9 cellular contexts compared by ENCODE assay signal in genomic region chr12:112382866-112383265, GRCh38. TPM values are rescaled to one million over a fixed set of nuclear protein-coding genes. Genes with fewer than 3 reads are reported as not detected.
DNase-seq lines count a peak whose midpoint lies in the region; ATAC-seq and TF ChIP-seq lines count a peak whose summit lies in the region.
"Had no signal": no experiment of that assay in that cellular context is flagged by ENCODE, and none has a peak within 500 bp of the region (broad histone marks: within the 10 kb centered on the region; RNA-seq: fewer than 3 reads in every experiment).

No MANE protein-coding gene starts in this region.

- no peak for TF ChIP-seq RAD21 in neural cell (conservative IDR thresholded peaks at IDR 0.05)

- H4K20me1 ChIP-seq in Karpas-422 (ENCODE audit: insufficient read depth, low read depth, low read length) (no peaks in the 10 kb centered on the region), neural cell (ENCODE audit: insufficient read depth) (no peaks in the 10 kb centered on the region)

- H3K27me3 Mint-ChIP-seq in chondrocyte (ENCODE audit: low read depth) = no peaks in the 10 kb centered on the region

- H3K27ac ChIP-seq in Karpas-422 (ENCODE audit: low read length) (no peak overlapping the region), neural cell (ENCODE audit: low read length) (peak overlapping the region; percentile 90)

- H3K36me3 ChIP-seq in BE2C = no peaks in the 10 kb centered on the region
- H3K36me3 ChIP-seq in Karpas-422 (ENCODE audit: insufficient read depth, low read length) = no peaks in the 10 kb centered on the region
- H3K36me3 ChIP-seq in neural cell (ENCODE audit: insufficient read depth, low read length) = no peaks in the 10 kb centered on the region

- no peak for DNase-seq in BE2C
- no peak for DNase-seq in Karpas-422
- DNase-seq in chondrocyte (ENCODE audit: low spot score) = no peak
- DNase-seq in stimulated activated CD4-positive, alpha-beta T cell treated with anti-CD3 and anti-CD28 coated beads, Interleukin-2, amount 100 ng/mL, for 24 hours = no peak
- DNase-seq in NCI-H1930 (lab: John Stamatoyannopoulos, UW) = no peak

- no peaks in the 10 kb centered on the region for H3K36me3 Mint-ChIP-seq in chondrocyte (ENCODE audit: low read depth)

- H3K79me2 ChIP-seq in Karpas-422 (ENCODE audit: low read length) = peaks cover 37% of the 10 kb centered on the region
- peaks cover 37% of the 10 kb centered on the region for H3K79me2 ChIP-seq in neural cell (replicated peaks; ENCODE audit: insufficient read depth, low read length)

- H3K27me3 ChIP-seq in BE2C (no peaks in the 10 kb centered on the region), Karpas-422 (ENCODE audit: low read length) (no peaks in the 10 kb centered on the region), neural cell (ENCODE audit: insufficient read depth, low read depth, low read length) (no peaks in the 10 kb centered on the region)

- H3K4me2 ChIP-seq in Karpas-422 (ENCODE audit: low read depth, low read length, poor library complexity, severe bottlenecking) = peak overlapping the region; percentile 83
- peak overlapping the region; percentile 39 for H3K4me2 ChIP-seq in neural cell (ENCODE audit: low read length)

- H2AFZ ChIP-seq in Karpas-422 (ENCODE audit: low read length) = peak overlapping the region; percentile 74
- H2AFZ ChIP-seq in neural cell (ENCODE audit: low read depth, low read length) = peak overlapping the region; percentile 100

- TF ChIP-seq CTCF in BE2C (IDR thresholded peaks at IDR 0.05; ENCODE audit: low read depth, low read length) (no peak), chondrocyte (IDR thresholded peaks at IDR 0.05) (no peak), neural cell (IDR thresholded peaks at IDR 0.05; ENCODE audit: poor library complexity, severe bottlenecking) (no peak)

- no peaks in the 10 kb centered on the region for H3K9me3 ChIP-seq in BE2C
- H3K9me3 ChIP-seq in Karpas-422 (ENCODE audit: low read length) = no peaks in the 10 kb centered on the region
- H3K9me3 ChIP-seq in neural cell (ENCODE audit: low read length) = no peaks in the 10 kb centered on the region
- H3K9me3 ChIP-seq: mucosa of descending colon had no signal

- peaks cover 3% of the 10 kb centered on the region for H3F3A ChIP-seq in neural cell (ENCODE audit: insufficient read depth, low read length, poor library complexity, severe bottlenecking)

- peak overlapping the region; percentile 80 for H3K9ac ChIP-seq in Karpas-422 (ENCODE audit: low read length)
- peak overlapping the region; percentile 90 for H3K9ac ChIP-seq in neural cell (ENCODE audit: low read length)

- peaks cover 26% of the 10 kb centered on the region for H3K4me1 Mint-ChIP-seq in chondrocyte (ENCODE audit: low read depth)

- H3K4me1 ChIP-seq in BE2C (peaks cover 5% of the 10 kb centered on the region; the same call in 1 of the 2 replicates), Karpas-422 (ENCODE audit: low read length) (peaks cover 29% of the 10 kb centered on the region)

- H3K4me3 ChIP-seq in BE2C (ENCODE audit: low read depth, low read length) (peak overlapping the region; percentile 87), Karpas-422 (ENCODE audit: low read length) (peak overlapping the region; percentile 82), neural cell (ENCODE audit: low read length) (peak overlapping the region; percentile 85)

- H3K27ac Mint-ChIP-seq in chondrocyte (ENCODE audit: unreplicated experiment) = no peak overlapping the region

- H3K4me3 Mint-ChIP-seq in chondrocyte (ENCODE audit: unreplicated experiment) = peak overlapping the region; percentile 83

- H3K9me2 ChIP-seq in Karpas-422 (replicated peaks; ENCODE audit: insufficient read depth, low read length) = no peaks in the 10 kb centered on the region
- no peaks in the 10 kb centered on the region for H3K9me2 ChIP-seq in neural cell (ENCODE audit: insufficient read depth, low read length)

- no peaks in the 10 kb centered on the region for H3K9me3 Mint-ChIP-seq in chondrocyte (ENCODE audit: low read depth)

- ATAC-seq in GM21526 (IDR thresholded peaks at IDR 0.05; ENCODE audit: low FRiP score, unreplicated experiment) (no peak), HG03354 (IDR thresholded peaks at IDR 0.05; ENCODE audit: poor library complexity, severe bottlenecking, unreplicated experiment) (no peak)

- TF ChIP-seq EP300 in neural cell (conservative IDR thresholded peaks at IDR 0.05; ENCODE audit: poor library complexity, severe bottlenecking) = no peak

TF ChIP-seq in neural cell, 6 proteins besides CTCF, POLR2A, EP300 and RAD21:
- TF ChIP-seq TAF1 (IDR thresholded peaks at IDR 0.05; ENCODE audit: low read depth) = no peak
- TF ChIP-seq POLR2AphosphoS5 (IDR thresholded peaks at IDR 0.05) = no peak
- no peak for TF ChIP-seq EZH2 (IDR thresholded peaks at IDR 0.05; ENCODE audit: borderline replicate concordance, insufficient read depth, low read length, poor library complexity, severe bottlenecking)
- TF ChIP-seq, protein P1, sequence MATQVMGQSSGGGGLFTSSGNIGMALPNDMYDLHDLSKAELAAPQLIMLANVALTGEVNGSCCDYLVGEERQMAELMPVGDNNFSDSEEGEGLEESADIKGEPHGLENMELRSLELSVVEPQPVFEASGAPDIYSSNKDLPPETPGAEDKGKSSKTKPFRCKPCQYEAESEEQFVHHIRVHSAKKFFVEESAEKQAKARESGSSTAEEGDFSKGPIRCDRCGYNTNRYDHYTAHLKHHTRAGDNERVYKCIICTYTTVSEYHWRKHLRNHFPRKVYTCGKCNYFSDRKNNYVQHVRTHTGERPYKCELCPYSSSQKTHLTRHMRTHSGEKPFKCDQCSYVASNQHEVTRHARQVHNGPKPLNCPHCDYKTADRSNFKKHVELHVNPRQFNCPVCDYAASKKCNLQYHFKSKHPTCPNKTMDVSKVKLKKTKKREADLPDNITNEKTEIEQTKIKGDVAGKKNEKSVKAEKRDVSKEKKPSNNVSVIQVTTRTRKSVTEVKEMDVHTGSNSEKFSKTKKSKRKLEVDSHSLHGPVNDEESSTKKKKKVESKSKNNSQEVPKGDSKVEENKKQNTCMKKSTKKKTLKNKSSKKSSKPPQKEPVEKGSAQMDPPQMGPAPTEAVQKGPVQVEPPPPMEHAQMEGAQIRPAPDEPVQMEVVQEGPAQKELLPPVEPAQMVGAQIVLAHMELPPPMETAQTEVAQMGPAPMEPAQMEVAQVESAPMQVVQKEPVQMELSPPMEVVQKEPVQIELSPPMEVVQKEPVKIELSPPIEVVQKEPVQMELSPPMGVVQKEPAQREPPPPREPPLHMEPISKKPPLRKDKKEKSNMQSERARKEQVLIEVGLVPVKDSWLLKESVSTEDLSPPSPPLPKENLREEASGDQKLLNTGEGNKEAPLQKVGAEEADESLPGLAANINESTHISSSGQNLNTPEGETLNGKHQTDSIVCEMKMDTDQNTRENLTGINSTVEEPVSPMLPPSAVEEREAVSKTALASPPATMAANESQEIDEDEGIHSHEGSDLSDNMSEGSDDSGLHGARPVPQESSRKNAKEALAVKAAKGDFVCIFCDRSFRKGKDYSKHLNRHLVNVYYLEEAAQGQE (IDR thresholded peaks at IDR 0.05; ENCODE audit: borderline replicate concordance) = no peak
- TF ChIP-seq SMC3 (conservative IDR thresholded peaks at IDR 0.05; ENCODE audit: poor library complexity) = no peak

RNA-seq across cellular contexts. Expression of gene HECTD4, which starts 0.6 kb away (rescaled TPM):
- 47.0 TPM for polyA plus RNA-seq in BE2C (2012; ENCODE audit: insufficient read depth, insufficient read length, low read depth)
- total RNA-seq in Karpas-422 (2014; rRNA removed; shearing (Covaris generic); ENCODE audit: low replicate concordance) = 28.0 and 32.5 TPM in 2 replicates
- total RNA-seq in chondrocyte = 40.7 to 57.0 TPM (median 42.7 TPM) in 3 replicates
- 15.8 and 31.0 TPM in 2 replicates for polyA plus RNA-seq in neural cell
- 147 and 149 TPM in 2 replicates for polyA minus RNA-seq in neural cell

RNA-seq across cellular contexts. Expression of gene RPL6, which starts 26.5 kb away (rescaled TPM):
- 1,178 TPM for polyA plus RNA-seq in BE2C (2012; ENCODE audit: insufficient read depth, insufficient read length, low read depth)
- total RNA-seq in Karpas-422 (2014; rRNA removed; shearing (Covaris generic); ENCODE audit: low replicate concordance) = 2,259 and 2,811 TPM in 2 replicates
- total RNA-seq in chondrocyte = 896 to 952 TPM (median 905 TPM) in 3 replicates
- 1,383 and 1,647 TPM in 2 replicates for polyA plus RNA-seq in neural cell
- 722 and 854 TPM in 2 replicates for polyA minus RNA-seq in neural cell

RNA-seq across cellular contexts. Expression of gene PTPN11, which starts 35.9 kb away (rescaled TPM):
- polyA plus RNA-seq in BE2C (2012; ENCODE audit: insufficient read depth, insufficient read length, low read depth) = 43.4 TPM
- total RNA-seq in Karpas-422 (2014; rRNA removed; shearing (Covaris generic); ENCODE audit: low replicate concordance) = 65.3 and 66.3 TPM in 2 replicates
- 114 to 141 TPM (median 139 TPM) in 3 replicates for total RNA-seq in chondrocyte
- 79.6 and 92.5 TPM in 2 replicates for polyA plus RNA-seq in neural cell
- polyA minus RNA-seq in neural cell = 116 and 135 TPM in 2 replicates
